ENCODE assay signal across 20 cellular contexts in the genomic region with DNA sequence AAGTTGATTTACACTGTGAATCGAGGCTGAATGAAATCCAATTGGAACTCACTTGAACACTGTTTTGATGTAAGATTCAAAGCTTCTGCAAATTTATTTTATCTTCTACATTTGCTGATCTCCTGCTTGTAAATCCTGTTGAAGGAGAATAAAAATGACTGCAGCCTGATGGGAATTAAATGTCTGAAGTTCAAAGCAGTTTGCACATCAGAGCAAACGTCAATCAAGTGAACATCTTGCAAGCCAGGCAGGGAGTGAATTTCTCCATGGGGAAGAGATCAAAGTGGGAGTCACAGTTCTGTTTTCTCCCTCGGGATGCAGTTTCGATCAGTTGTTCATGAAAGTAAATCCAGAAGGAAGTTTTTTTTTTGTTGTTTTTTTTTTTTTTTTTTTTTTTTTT.
DNase-seq lines count a peak whose midpoint lies in the region; ATAC-seq and TF ChIP-seq lines count a peak whose summit lies in the region.
"Had no signal": no experiment of that assay in that cellular context is flagged by ENCODE, and none has a peak within 500 bp of the region (broad histone marks: within the 10 kb centered on the region; RNA-seq: fewer than 3 reads in every experiment).

No MANE protein-coding gene starts in this region.

- TF ChIP-seq CTCF in HEK293 (tag by site-specific recombination; IDR thresholded peaks at IDR 0.05) (no peak), endodermal cell (conservative IDR thresholded peaks at IDR 0.05) (no peak), neural progenitor cell (IDR thresholded peaks at IDR 0.05) (no peak)

- H3K9me3 Mint-ChIP-seq in endodermal cell (no peaks in the 10 kb centered on the region), neural progenitor cell (peaks cover 5% of the 10 kb centered on the region)

- peaks cover 40% of the 10 kb centered on the region for H4K20me1 ChIP-seq in neural progenitor cell (ENCODE audit: low read depth)

- H3K4me3 Mint-ChIP-seq in endodermal cell (no peak overlapping the region), neural progenitor cell (peak overlapping the region; percentile 57)
- H3K4me3 Mint-ChIP-seq: B cell; CD4-positive, CD25-positive, alpha-beta regulatory T cell had no signal

- H3K36me3 Mint-ChIP-seq in endodermal cell (ENCODE audit: low read depth): peaks cover 13% of the 10 kb centered on the region
- H3K36me3 Mint-ChIP-seq in neural progenitor cell: peaks cover 26% of the 10 kb centered on the region

- H3K4me1 Mint-ChIP-seq in endodermal cell: peaks cover 47% of the 10 kb centered on the region
- H3K4me1 Mint-ChIP-seq in neural progenitor cell: peaks cover 69% of the 10 kb centered on the region
- H3K4me1 Mint-ChIP-seq: B cell; CD4-positive, CD25-positive, alpha-beta regulatory T cell had no signal

- H3K4me2 ChIP-seq in neural progenitor cell: peak overlapping the region; percentile 19

- no peak for ATAC-seq in HG03342 (IDR thresholded peaks at IDR 0.05; ENCODE audit: unreplicated experiment)
- ATAC-seq: Right ventricle myocardium inferior had no signal

- H3K9me3 ChIP-seq in HEK293 (ENCODE audit: control insufficient read depth, insufficient read depth, low read depth, low read length) (no peaks in the 10 kb centered on the region), endodermal cell (ENCODE audit: control insufficient read depth, low read length) (peaks cover 8% of the 10 kb centered on the region), neural progenitor cell (ENCODE audit: low read depth) (no peaks in the 10 kb centered on the region)
- H3K9me3 ChIP-seq: MG63 had no signal

- H3K27ac Mint-ChIP-seq in endodermal cell (no peak overlapping the region), neural progenitor cell (peak overlapping the region; percentile 88)
- H3K27ac Mint-ChIP-seq: B cell; CD4-positive, CD25-positive, alpha-beta regulatory T cell had no signal

- H3F3A ChIP-seq in neural progenitor cell (ENCODE audit: low read depth): no peaks in the 10 kb centered on the region

- no peaks in the 10 kb centered on the region for H3K36me3 ChIP-seq in HEK293 (ENCODE audit: control insufficient read depth in 2 of 2, insufficient read depth in 1 of 2, low read length in 2 of 2)
- peaks cover 6% of the 10 kb centered on the region for H3K36me3 ChIP-seq in endodermal cell (ENCODE audit: control insufficient read depth, insufficient read depth, low read length)
- no peaks in the 10 kb centered on the region for H3K36me3 ChIP-seq in neural progenitor cell
- H3K36me3 ChIP-seq: MG63 had no signal

- WGBS in endodermal cell (ENCODE audit: insufficient coverage in 1 of 2, insufficient read length in 1 of 2), 2 experiments: 75 to 85% methylated on average over 2 to 4 of the region's 4 CpGs

- H2AFZ ChIP-seq in neural progenitor cell (replicated peaks): no peak overlapping the region

- CTCF ChIA-PET in HEK293 (lab: Yijun Ruan, JAX): no interaction called here

- no peaks in the 10 kb centered on the region for H3K27me3 ChIP-seq in endodermal cell (ENCODE audit: control insufficient read depth, insufficient read depth, low read length, poor library complexity, severe bottlenecking)
- no peaks in the 10 kb centered on the region for H3K27me3 ChIP-seq in neural progenitor cell
- H3K27me3 ChIP-seq: MG63 had no signal

- H3K4me1 ChIP-seq in HEK293 (ENCODE audit: control insufficient read depth, insufficient read depth, low read length): peaks cover 36% of the 10 kb centered on the region
- H3K4me1 ChIP-seq in endodermal cell (ENCODE audit: control insufficient read depth, insufficient read depth, low read length): peaks cover 24% of the 10 kb centered on the region
- H3K4me1 ChIP-seq in neural progenitor cell: peaks cover 44% of the 10 kb centered on the region

- H3K27me3 Mint-ChIP-seq in endodermal cell (ENCODE audit: insufficient read depth) (peaks cover 18% of the 10 kb centered on the region), neural progenitor cell (ENCODE audit: insufficient read depth, low read depth) (no peaks in the 10 kb centered on the region)
- H3K27me3 Mint-ChIP-seq: CD4-positive, CD25-positive, alpha-beta regulatory T cell had no signal

- POLR2A ChIA-PET in HEK293 (lab: Yijun Ruan, JAX): no interaction called here

- H3K79me2 ChIP-seq in neural progenitor cell (ENCODE audit: low read depth): peaks cover 91% of the 10 kb centered on the region

- no peak overlapping the region for H3K4me3 ChIP-seq in HEK293 (ENCODE audit: low read depth, low read length)
- no peak overlapping the region for H3K4me3 ChIP-seq in endodermal cell (ENCODE audit: low read length)
- H3K4me3 ChIP-seq in neural progenitor cell: no peak overlapping the region
- H3K4me3 ChIP-seq: MG63 had no signal

- peak overlapping the region; percentile 36 for H3K9ac ChIP-seq in endodermal cell (ENCODE audit: extremely low read depth, low read length, poor library complexity, severe bottlenecking)
- H3K9ac ChIP-seq in neural progenitor cell: no peak overlapping the region

- DNase-seq in endodermal cell (no peak), neural progenitor cell (ENCODE audit: low spot score) (no peak), NCI-H1417 treated with DMSO at 0.1 percent for 48 hours (lab: John Stamatoyannopoulos, UW) (no peak), hepatic stellate cell (ENCODE audit: low spot score) (no peak)
- DNase-seq in stimulated activated CD4-positive, alpha-beta T cell treated with anti-CD3 and anti-CD28 coated beads, Interleukin-4, amount 100 ng/mL, for 24 hours: no peak
- DNase-seq: CD4-positive, CD25-positive, alpha-beta regulatory T cell; DMS153; GDM1; Kasumi-1; MG63; NCI-H1048; NCI-H1436 treated with DMSO at 0.1 percent for 48 hours; NCI-H2029; NCI-H446; NCI-H69; NK-92 treated with Interleukin-12 subunit alpha and Interleukin-12 subunit beta, amount 100 ng/mL, for 24 hours had no signal

- H3K27ac ChIP-seq in HEK293 (ENCODE audit: extremely low read depth, low read depth, low read length): peak overlapping the region; percentile 74; the same call in 1 of the 2 replicates
- H3K27ac ChIP-seq in endodermal cell (ENCODE audit: low read depth, low read length): peak overlapping the region; percentile 59
- H3K27ac ChIP-seq in neural progenitor cell: no peak overlapping the region

TF ChIP-seq in HEK293, 187 proteins besides CTCF, POLR2A, EP300 and RAD21:
- TF ChIP-seq ELK4 (IDR thresholded peaks at IDR 0.05; ENCODE audit: borderline replicate concordance, low read depth, low read length) (no peak), ZNF362 (tag by site-specific recombination; IDR thresholded peaks at IDR 0.05) (peak; percentile 86; the same call in 1 of the 2 replicates)
